2 cellular contexts compared by ENCODE assay signal in genomic region chr11:73272680-73273038, GRCh38.
TF ChIP-seq lines count a peak whose summit lies in the region.

No MANE protein-coding gene starts in this region.

TF ChIP-seq in GM23338, 12 proteins besides CTCF, POLR2A, EP300 and RAD21:
- TF ChIP-seq ETS1 (IDR thresholded peaks at IDR 0.05) (no peak), ZNF462 (CRISPR knock-in tag; IDR thresholded peaks at IDR 0.05) (no peak), ZNF331 (CRISPR knock-in tag; IDR thresholded peaks at IDR 0.05; ENCODE audit: low read depth) (no peak), CREB1 (CRISPR knock-in tag; IDR thresholded peaks at IDR 0.05; ENCODE audit: low read depth) (no peak), EZH2phosphoT487 (IDR thresholded peaks at IDR 0.05; ENCODE audit: unreplicated experiment) (no peak)

TF ChIP-seq in HepG2, 621 proteins besides CTCF, POLR2A, EP300 and RAD21:
- TF ChIP-seq XBP1 (CRISPR knock-in tag; IDR thresholded peaks at IDR 0.05) (no peak), ZNF629 (CRISPR knock-in tag; conservative IDR thresholded peaks at IDR 0.05) (peak; percentile 34; the same call in 1 of the 2 replicates)
